In the genomic region with DNA sequence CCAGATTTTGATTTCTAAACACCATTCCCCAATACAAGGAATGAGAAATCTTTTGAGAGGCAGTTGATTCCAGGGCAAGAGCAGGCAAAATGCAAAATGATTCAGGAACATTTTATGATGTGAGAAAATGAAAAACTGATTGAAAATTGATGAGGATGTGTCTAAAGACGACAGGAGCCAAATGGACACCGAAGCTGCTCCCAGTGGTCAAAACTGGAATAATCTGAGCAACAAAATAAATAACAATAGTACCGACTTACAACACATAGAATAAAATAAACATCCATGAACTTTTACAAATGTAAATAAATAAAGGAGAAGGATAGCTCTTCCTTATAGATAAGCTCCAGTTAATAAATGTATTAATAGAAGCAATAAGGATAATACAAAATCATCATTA, we compare ENCODE assay signal across 10 cellular contexts.
DNase-seq lines count a peak whose midpoint lies in the region; ATAC-seq and TF ChIP-seq lines count a peak whose summit lies in the region.
"Had no signal": no experiment of that assay in that cellular context is flagged by ENCODE, and none has a peak within 500 bp of the region (broad histone marks: within the 10 kb centered on the region; RNA-seq: fewer than 3 reads in every experiment).

No MANE protein-coding gene starts in this region.

- no peak for ATAC-seq in sciatic nerve

- H3K27ac Mint-ChIP-seq in endodermal cell (no peak overlapping the region), type B pancreatic cell (no peak overlapping the region)

- H3K27me3 Mint-ChIP-seq in endodermal cell (ENCODE audit: insufficient read depth) (no peaks in the 10 kb centered on the region), type B pancreatic cell (no peaks in the 10 kb centered on the region)

- CTCF ChIA-PET in OCI-LY7 (lab: Charles Lee; ENCODE audit: unreplicated experiment) = no interaction called here

- DNase-seq in OCI-LY7 (ENCODE audit: low spot score) = no peak
- DNase-seq in endodermal cell = no peak
- DNase-seq in type B pancreatic cell (ENCODE audit: extremely low spot score, unreplicated experiment) = no peak
- DNase-seq in medulla oblongata (ENCODE audit: extremely low spot score) = no peak
- DNase-seq in sciatic nerve (ENCODE audit: low spot score) = no peak
- DNase-seq in middle frontal gyrus (ENCODE audit: extremely low spot score, low spot score) = no peak
- DNase-seq: DMS53, GF-D8, HCEC 1CT had no signal

- H3K4me1 ChIP-seq in OCI-LY7 (ENCODE audit: insufficient read depth, low read length, poor library complexity, severe bottlenecking) = no peaks in the 10 kb centered on the region
- no peaks in the 10 kb centered on the region for H3K4me1 ChIP-seq in endodermal cell (ENCODE audit: control insufficient read depth, insufficient read depth, low read length)

- H3K79me2 ChIP-seq in OCI-LY7 (ENCODE audit: insufficient read depth, low read depth, low read length) = no peaks in the 10 kb centered on the region

- no peaks in the 10 kb centered on the region for H3K27me3 ChIP-seq in endodermal cell (ENCODE audit: control insufficient read depth, insufficient read depth, low read length, poor library complexity, severe bottlenecking)

- no peak overlapping the region for H3K4me3 ChIP-seq in OCI-LY7 (ENCODE audit: low read depth, low read length, poor library complexity, severe bottlenecking)
- no peak overlapping the region for H3K4me3 ChIP-seq in endodermal cell (ENCODE audit: low read length)

- 93% methylated on average over 2 of the region's 3 CpGs; no CpG with 5 or more reads in 1 of the 2 experiments for whole genome bisulfite sequencing in endodermal cell (ENCODE audit: insufficient coverage in 1 of 2, insufficient read length in 1 of 2), 2 experiments

- H2AFZ ChIP-seq in OCI-LY7 (ENCODE audit: low read length) = no peak overlapping the region

- no peaks in the 10 kb centered on the region for H3K9me3 ChIP-seq in OCI-LY7 (ENCODE audit: low read length)
- no peaks in the 10 kb centered on the region for H3K9me3 ChIP-seq in endodermal cell (ENCODE audit: control insufficient read depth, low read length)

- BruUV-seq in OCI-LY7 (replicated peaks; lab: Mats Ljungman, UMichigan) = no TSS peak

- no peak overlapping the region for H3K27ac ChIP-seq in C4-2B
- no peak overlapping the region for H3K27ac ChIP-seq in OCI-LY7 (ENCODE audit: low read depth, low read length, poor library complexity, severe bottlenecking)
- H3K27ac ChIP-seq in endodermal cell (ENCODE audit: low read depth, low read length) = no peak overlapping the region

- H3K36me3 Mint-ChIP-seq in endodermal cell (ENCODE audit: low read depth) = no peaks in the 10 kb centered on the region
- H3K36me3 Mint-ChIP-seq in type B pancreatic cell = no peaks in the 10 kb centered on the region

- POLR2A ChIA-PET in OCI-LY7 (lab: Charles Lee) = no interaction called here

- H3K4me2 ChIP-seq in OCI-LY7 (ENCODE audit: low read length) = no peak overlapping the region

- no peak overlapping the region for H3K9ac ChIP-seq in endodermal cell (ENCODE audit: extremely low read depth, low read length, poor library complexity, severe bottlenecking)

- H3K36me3 ChIP-seq in OCI-LY7 (ENCODE audit: insufficient read depth, low read length) = no peaks in the 10 kb centered on the region
- H3K36me3 ChIP-seq in endodermal cell (ENCODE audit: control insufficient read depth, insufficient read depth, low read length) = no peaks in the 10 kb centered on the region

- H3K4me3 Mint-ChIP-seq in endodermal cell = no peak overlapping the region
- H3K4me3 Mint-ChIP-seq in type B pancreatic cell = no peak overlapping the region

- peaks cover 4% of the 10 kb centered on the region for H3K9me3 Mint-ChIP-seq in endodermal cell
- no peaks in the 10 kb centered on the region for H3K9me3 Mint-ChIP-seq in type B pancreatic cell

- intact Hi-C loops in OCI-LY7 (cut with micrococcal nuclease; ENCODE audit: unreplicated experiment) (no loop called here), sciatic nerve (cut with DNase I) (no loop called here)

- H3K4me1 Mint-ChIP-seq in endodermal cell (no peaks in the 10 kb centered on the region), type B pancreatic cell (ENCODE audit: unreplicated experiment) (no peaks in the 10 kb centered on the region)

- no peaks in the 10 kb centered on the region for H3K9me2 ChIP-seq in OCI-LY7 (ENCODE audit: insufficient read depth, low read length)

- no peaks in the 10 kb centered on the region for H4K20me1 ChIP-seq in OCI-LY7 (ENCODE audit: insufficient read depth, low read length)

- TF ChIP-seq CTCF in C4-2B (conservative IDR thresholded peaks at IDR 0.05) = peak; percentile 70
- 0 out of 2 replicates have a peak, but pooled peaks have one; percentile 29 for TF ChIP-seq CTCF in OCI-LY7 (conservative IDR thresholded peaks at IDR 0.05; ENCODE audit: low read length)
- peak; percentile 55 for TF ChIP-seq CTCF in endodermal cell (conservative IDR thresholded peaks at IDR 0.05)
- peak; percentile 52 for TF ChIP-seq CTCF in type B pancreatic cell (conservative IDR thresholded peaks at IDR 0.05)
